In the genomic region with DNA sequence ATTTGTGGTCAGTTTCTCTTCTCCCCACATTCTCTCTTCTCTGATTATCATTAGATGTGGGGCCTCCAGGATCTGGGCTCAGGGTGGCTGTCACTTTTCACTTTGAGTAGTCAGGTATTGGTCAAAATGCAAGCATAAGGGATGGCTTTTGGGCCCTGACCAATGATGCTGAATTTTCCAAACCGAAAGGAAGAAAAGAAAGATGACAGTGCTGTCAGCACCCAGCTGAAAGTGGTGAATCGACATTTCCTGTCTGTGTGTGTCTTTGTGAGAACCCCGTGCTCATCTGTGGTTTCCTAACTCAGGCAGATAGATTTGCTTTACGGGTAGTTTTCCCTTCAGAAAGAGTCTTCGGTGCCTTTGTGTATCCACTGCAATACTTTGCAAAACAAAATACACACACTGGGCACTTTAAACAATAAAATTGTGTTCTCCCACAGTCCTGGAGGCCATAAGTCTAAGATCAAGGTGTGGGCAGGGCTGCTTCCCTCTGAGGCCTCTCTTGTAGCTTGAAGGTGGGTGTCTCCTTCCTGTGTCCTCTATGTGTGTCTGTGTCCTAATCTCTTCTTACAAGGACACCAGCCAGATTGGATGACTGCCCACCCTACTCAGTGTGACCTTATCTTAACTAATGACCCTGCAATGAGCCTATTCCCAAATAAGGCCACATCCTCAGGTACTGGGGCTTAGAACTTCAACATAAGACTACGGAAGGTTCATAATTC, we compare ENCODE assay signal across 25 cellular contexts.
DNase-seq lines count a peak whose midpoint lies in the region; ATAC-seq and TF ChIP-seq lines count a peak whose summit lies in the region.
"Had no signal": no experiment of that assay in that cellular context is flagged by ENCODE, and none has a peak within 500 bp of the region (broad histone marks: within the 10 kb centered on the region; RNA-seq: fewer than 3 reads in every experiment).

No MANE protein-coding gene starts in this region.

- H3K4me1 Mint-ChIP-seq in activated CD4-positive, alpha-beta T cell treated with anti-CD3 and anti-CD28 coated beads for 36 hours = peaks cover 2% of the 10 kb centered on the region

- no peaks in the 10 kb centered on the region; a peak in 3 of 22 replicates for H3K36me3 ChIP-seq in BLaER1 treated with 17β-estradiol and CSF1 and Interleukin-3, amounts not matched to agents 10 nM and 100 nM
- H3K36me3 ChIP-seq in RWPE2 (ENCODE audit: low read depth) = no peaks in the 10 kb centered on the region
- H3K36me3 ChIP-seq: MG63 had no signal

- H3K9me3 Mint-ChIP-seq in activated CD4-positive, alpha-beta T cell treated with anti-CD3 and anti-CD28 coated beads for 36 hours (ENCODE audit: low read depth) = peaks cover 18% of the 10 kb centered on the region

- no peak for TF ChIP-seq CTCF in RWPE2 (IDR thresholded peaks at IDR 0.05; ENCODE audit: poor library complexity, severe bottlenecking)
- TF ChIP-seq CTCF in astrocyte of the spinal cord (IDR thresholded peaks at IDR 0.05; ENCODE audit: low read depth, low read length) = no peak

- H3K27ac Mint-ChIP-seq in activated CD4-positive, alpha-beta T cell treated with anti-CD3 and anti-CD28 coated beads for 36 hours = no peak overlapping the region

- POLR2A ChIA-PET in activated CD4-positive, alpha-beta T cell treated with anti-CD3 and anti-CD28 coated beads for 36 hours (lab: Charles Lee) = no interaction called here

- H3K27me3 ChIP-seq in BLaER1 treated with 17β-estradiol and CSF1 and Interleukin-3, amounts not matched to agents 10 nM and 100 nM = no peaks in the 10 kb centered on the region
- no peaks in the 10 kb centered on the region for H3K27me3 ChIP-seq in RWPE2 (ENCODE audit: insufficient read depth, poor library complexity, severe bottlenecking)
- H3K27me3 ChIP-seq: MG63 had no signal

- intact Hi-C loops in activated CD4-positive, alpha-beta T cell treated with anti-CD3 and anti-CD28 coated beads for 36 hours (cut with DNase I, micrococcal nuclease) = no loop called here

- H3K27me3 Mint-ChIP-seq in activated CD4-positive, alpha-beta T cell treated with anti-CD3 and anti-CD28 coated beads for 36 hours = peaks cover 2% of the 10 kb centered on the region

- peak overlapping the region; percentile 15 to 77 (median 41); a peak in 20 of 22 replicates for H3K4me2 ChIP-seq in BLaER1 treated with 17β-estradiol and CSF1 and Interleukin-3, amounts not matched to agents 10 nM and 100 nM

- no peaks in the 10 kb centered on the region for H4K20me1 ChIP-seq in BLaER1 treated with 17β-estradiol and CSF1 and Interleukin-3, amounts not matched to agents 10 nM and 100 nM

- H3K36me3 Mint-ChIP-seq in activated CD4-positive, alpha-beta T cell treated with anti-CD3 and anti-CD28 coated beads for 36 hours (ENCODE audit: low read depth) = no peaks in the 10 kb centered on the region
- H3K36me3 Mint-ChIP-seq: IgD-negative memory B cell had no signal

- H3K27ac ChIP-seq in BLaER1 treated with 17β-estradiol and CSF1 and Interleukin-3, amounts not matched to agents 10 nM and 100 nM = peak overlapping the region in 4 of 11 experiments; percentile 11 to 49 (median 20); a peak in 3 of 22 replicates
- H3K27ac ChIP-seq in RWPE2 (ENCODE audit: poor library complexity, severe bottlenecking) = peak overlapping the region; percentile 68
- H3K27ac ChIP-seq: 22Rv1, GM23248, psoas muscle had no signal

- no peak overlapping the region for H3K4me3 Mint-ChIP-seq in activated CD4-positive, alpha-beta T cell treated with anti-CD3 and anti-CD28 coated beads for 36 hours

- H3K4me3 ChIP-seq in BLaER1 treated with 17β-estradiol and CSF1 and Interleukin-3, amounts not matched to agents 10 nM and 100 nM = no peak overlapping the region; a peak in 1 of 20 replicates
- H3K4me3 ChIP-seq in RWPE2 (ENCODE audit: severe bottlenecking) (no peak overlapping the region), astrocyte of the spinal cord (ENCODE audit: low read depth, low read length) (no peak overlapping the region)
- H3K4me3 ChIP-seq: GM23248, MG63, psoas muscle had no signal

- H3K9ac ChIP-seq in BLaER1 treated with 17β-estradiol and CSF1 and Interleukin-3, amounts not matched to agents 10 nM and 100 nM = no peak overlapping the region
- H3K9ac ChIP-seq: GM23248 had no signal

- CTCF ChIA-PET in activated CD4-positive, alpha-beta T cell treated with anti-CD3 and anti-CD28 coated beads for 36 hours (lab: Charles Lee) = no interaction called here

- ATAC-seq in activated CD4-positive, alpha-beta T cell treated with anti-CD3 and anti-CD28 coated beads for 36 hours = peak; percentile 36
- ATAC-seq in RWPE2 (ENCODE audit: low read depth) = no peak
- ATAC-seq in HG03139 (IDR thresholded peaks at IDR 0.05; ENCODE audit: unreplicated experiment) = no peak
- ATAC-seq: esophagus mucosa, psoas muscle had no signal

- in situ Hi-C loops in astrocyte of the spinal cord (cut with HindIII; ENCODE audit: low sequenced_read_pairs) = no loop called here

- H3K9me3 ChIP-seq in BLaER1 treated with 17β-estradiol and CSF1 and Interleukin-3, amounts not matched to agents 10 nM and 100 nM (replicated peaks in 1 of 11) = peaks cover 50 to 57% (median 54%) of the 10 kb centered on the region in 11 experiments
- peaks cover 18% of the 10 kb centered on the region for H3K9me3 ChIP-seq in RWPE2 (ENCODE audit: severe bottlenecking)
- H3K9me3 ChIP-seq: MG63, psoas muscle had no signal

- H3K4me1 ChIP-seq in BLaER1 treated with 17β-estradiol and CSF1 and Interleukin-3, amounts not matched to agents 10 nM and 100 nM = peaks cover 9 to 19% (median 11%) of the 10 kb centered on the region in 10 experiments; a peak in 18 of 20 replicates
- no peaks in the 10 kb centered on the region for H3K4me1 ChIP-seq in RWPE2 (ENCODE audit: insufficient read depth, poor library complexity, severe bottlenecking)
- H3K4me1 ChIP-seq: psoas muscle had no signal

- DNase-seq in activated CD4-positive, alpha-beta T cell treated with anti-CD3 and anti-CD28 coated beads for 36 hours = no peak
- no peak for DNase-seq in activated CD4-positive, alpha-beta T cell treated with anti-CD3 and anti-CD28 coated beads, Interleukin-2, amount 50 U/mL, for 4 hours
- DNase-seq in RWPE2 (ENCODE audit: low spot score) (no peak), astrocyte of the spinal cord (ENCODE audit: low read depth, low spot score) (peak; percentile 9), GF-D8 (lab: John Stamatoyannopoulos, UW) (no peak), GDM1 (lab: John Stamatoyannopoulos, UW) (no peak)
- DNase-seq: activated CD8-positive, alpha-beta memory T cell treated with anti-CD3 and anti-CD28 coated beads for 24 hours; activated effector memory CD4-positive, alpha-beta T cell treated with Interleukin-2 at 50 U/mL for 16 hours; anterior cingulate cortex; C1 segment of cervical spinal cord; effector CD8-positive, alpha-beta T cell; GM23248; hypothalamus; islet precursor cell; MG63; NCI-H1694; psoas muscle; SHP77 treated with DMSO at 0.1 percent for 48 hours; stimulated activated CD4-positive, alpha-beta T cell treated with anti-CD3 and anti-CD28 coated beads, Interleukin-4, amount 100 ng/mL, for 24 hours; trophoblast cell had no signal
